In genomic region chr12:82567688-82568087, GRCh38 we compare ENCODE assay signal across 25 cellular contexts.
DNase-seq lines count a peak whose midpoint lies in the region; ATAC-seq, FAIRE-seq and TF ChIP-seq lines count a peak whose summit lies in the region.
"Had no signal": no experiment of that assay in that cellular context is flagged by ENCODE, and none has a peak within 500 bp of the region (broad histone marks: within the 10 kb centered on the region; RNA-seq: fewer than 3 reads in every experiment).

No MANE protein-coding gene starts in this region.

- H3K27me3 ChIP-seq in liver (ENCODE audit: control insufficient read depth in 4 of 4, insufficient read depth in 4 of 4, low read length in 3 of 4) (no peaks in the 10 kb centered on the region), HepG2 (ENCODE audit: control insufficient read depth in 1 of 2, insufficient read depth in 2 of 2, low read length in 2 of 2) (no peaks in the 10 kb centered on the region), right lobe of liver (no peaks in the 10 kb centered on the region)
- H3K27me3 ChIP-seq: BLaER1 had no signal

- no peak overlapping the region for H3K4me2 ChIP-seq in HepG2 (ENCODE audit: low read depth, low read length)
- H3K4me2 ChIP-seq: A549, BLaER1 had no signal

- no peak for DNase-seq in HepG2 (ENCODE audit: low spot score)
- DNase-seq in right lobe of liver = no peak
- DNase-seq in NCI-H1436 (lab: John Stamatoyannopoulos, UW) = no peak
- no peak for DNase-seq in AG20443 (ENCODE audit: low spot score)
- DNase-seq: BE2C; C1 segment of cervical spinal cord; CD4-positive, alpha-beta memory T cell; CD4-positive, CD25-positive, alpha-beta regulatory T cell; CD8-positive, alpha-beta memory T cell; COR-L47; DMS 273 treated with DMSO at 0.1 percent for 48 hours; DMS153; DMS53; DMS79; DND-41; EL; GDM1 had no signal

- H3K9ac ChIP-seq in liver (ENCODE audit: low read depth in 1 of 2, low read length in 2 of 2) (no peak overlapping the region), HepG2 (ENCODE audit: insufficient read depth, low read depth, low read length) (no peak overlapping the region)
- H3K9ac ChIP-seq: BLaER1 had no signal

- H2AFZ ChIP-seq in HepG2 (ENCODE audit: low read length) = no peak overlapping the region

- H3K36me3 ChIP-seq in liver (ENCODE audit: control insufficient read depth in 4 of 4, insufficient read depth in 3 of 4, low read depth in 1 of 4, low read length in 3 of 4) = no peaks in the 10 kb centered on the region
- no peaks in the 10 kb centered on the region for H3K36me3 ChIP-seq in HepG2 (replicated peaks in 1 of 2; ENCODE audit: control insufficient read depth in 1 of 2, insufficient read depth in 2 of 2, low read length in 2 of 2)
- no peaks in the 10 kb centered on the region for H3K36me3 ChIP-seq in right lobe of liver
- H3K36me3 ChIP-seq: BE2C, BLaER1 had no signal

- H3K4me3 ChIP-seq in liver (ENCODE audit: low read depth in 1 of 3, low read length in 3 of 3) (no peak overlapping the region), HepG2 (replicated peaks in 1 of 3; ENCODE audit: insufficient read depth in 1 of 3, low read depth in 2 of 3, low read length in 3 of 3) (no peak overlapping the region), right lobe of liver (peak overlapping the region in 1 of 3 donors; percentile 14)
- H3K4me3 ChIP-seq: A549, BLaER1, GM12878 had no signal

- ATAC-seq in HepG2 (no peak), right lobe of liver (peak; percentile 41 to 84 (median 68))
- ATAC-seq: A549, GM12878 had no signal

- TF ChIP-seq RAD21 in liver (IDR thresholded peaks at IDR 0.05) (no peak), HepG2 (CRISPR knock-in tag; IDR thresholded peaks at IDR 0.05) (no peak)

- no peaks in the 10 kb centered on the region for H4K20me1 ChIP-seq in HepG2 (ENCODE audit: insufficient read depth, low read length)
- H4K20me1 ChIP-seq: BLaER1 had no signal

- TF ChIP-seq EP300 in HepG2 (IDR thresholded peaks at IDR 0.05; ENCODE audit: low read depth in 2 of 2, low read length in 2 of 2) (no peak), HepG2 (CRISPR knock-in tag; IDR thresholded peaks at IDR 0.05; ENCODE audit: borderline replicate concordance) (no peak)

- in situ Hi-C loops in HepG2 (cut with HindIII; ENCODE audit: extremely low pct_ligation_motif_present, low pct_unique_long_range_greater_than_20kb) = no loop called here

- no peak for TF ChIP-seq POLR2A in HepG2 (IDR thresholded peaks at IDR 0.05; ENCODE audit: insufficient read depth in 1 of 2, low read depth in 2 of 2, low read length in 2 of 2)
- TF ChIP-seq POLR2A in right lobe of liver (IDR thresholded peaks at IDR 0.05) = no peak

- POLR2A ChIA-PET in HepG2 (lab: Yijun Ruan, JAX) = no interaction called here

- peaks cover 0 to 1% (median 0%) of the 10 kb centered on the region in 4 donors for H3K9me3 ChIP-seq in liver (ENCODE audit: control insufficient read depth in 4 of 4, low read length in 3 of 4)
- H3K9me3 ChIP-seq in HepG2 (ENCODE audit: low read length) = no peaks in the 10 kb centered on the region
- H3K9me3 ChIP-seq in right lobe of liver = no peaks in the 10 kb centered on the region
- H3K9me3 ChIP-seq: A549, BE2C, BLaER1 had no signal

- H3K4me1 ChIP-seq in liver (ENCODE audit: control insufficient read depth in 4 of 4, insufficient read depth in 4 of 4, low read length in 3 of 4) = peaks cover 6 to 24% (median 16%) of the 10 kb centered on the region in 4 donors
- H3K4me1 ChIP-seq in HepG2 (ENCODE audit: insufficient read depth, low read length) = no peaks in the 10 kb centered on the region
- peaks cover 0 to 35% (median 6%) of the 10 kb centered on the region in 4 donors for H3K4me1 ChIP-seq in right lobe of liver
- H3K4me1 ChIP-seq: A549, BE2C, BLaER1 had no signal

- H3K79me2 ChIP-seq in HepG2 (ENCODE audit: insufficient read depth, low read length) = no peaks in the 10 kb centered on the region

- H3K27ac ChIP-seq in liver (ENCODE audit: low read depth in 1 of 2, low read length in 2 of 2) (no peak overlapping the region), HepG2 (ENCODE audit: extremely low read length, insufficient read depth, low read length) (no peak overlapping the region), right lobe of liver (peak overlapping the region in 1 of 3 donors; percentile 21)
- H3K27ac ChIP-seq: 22Rv1, A549, BLaER1 had no signal

- CTCF ChIA-PET in HepG2 (lab: Yijun Ruan, JAX; ENCODE audit: low intra/inter-chr PET ratio, low total read pairs) = no interaction called here

- no TSS peak for BruUV-seq in HepG2 (replicated peaks; lab: Mats Ljungman, UMichigan)

- intact Hi-C loops in HepG2 (cut with micrococcal nuclease; ENCODE audit: unreplicated experiment) (no loop called here), right lobe of liver (cut with DNase I) (no loop called here)

- TF ChIP-seq CTCF in liver (IDR thresholded peaks at IDR 0.05; ENCODE audit: low read depth, low read length, missing input control) (no peak), HepG2 (CRISPR knock-in tag; IDR thresholded peaks at IDR 0.05) (no peak), right lobe of liver (IDR thresholded peaks at IDR 0.05) (no peak)

- FAIRE-seq in HepG2 (lab: Jason Lieb, UNC) = no peak
- FAIRE-seq: A549, GM12878, GM12892, GM18507, GM19239 had no signal

TF ChIP-seq in liver, 16 proteins besides CTCF, POLR2A, EP300 and RAD21:
- TF ChIP-seq FOXA2 (IDR thresholded peaks at IDR 0.05) = no peak
- no peak for TF ChIP-seq RXRA (IDR thresholded peaks at IDR 0.05)
- TF ChIP-seq HNF4A (conservative IDR thresholded peaks at IDR 0.05) = peak; percentile 63 to 72
- TF ChIP-seq SP1 (IDR thresholded peaks at IDR 0.05) = peak; percentile 33
TF ChIP-seq in liver: peak in this region for 2.

TF ChIP-seq in HepG2, 621 proteins besides CTCF, POLR2A, EP300 and RAD21 (continues in another document):
- TF ChIP-seq HMG20A (CRISPR knock-in tag; IDR thresholded peaks at IDR 0.05; ENCODE audit: borderline replicate concordance) = no peak
- TF ChIP-seq, protein P1, sequence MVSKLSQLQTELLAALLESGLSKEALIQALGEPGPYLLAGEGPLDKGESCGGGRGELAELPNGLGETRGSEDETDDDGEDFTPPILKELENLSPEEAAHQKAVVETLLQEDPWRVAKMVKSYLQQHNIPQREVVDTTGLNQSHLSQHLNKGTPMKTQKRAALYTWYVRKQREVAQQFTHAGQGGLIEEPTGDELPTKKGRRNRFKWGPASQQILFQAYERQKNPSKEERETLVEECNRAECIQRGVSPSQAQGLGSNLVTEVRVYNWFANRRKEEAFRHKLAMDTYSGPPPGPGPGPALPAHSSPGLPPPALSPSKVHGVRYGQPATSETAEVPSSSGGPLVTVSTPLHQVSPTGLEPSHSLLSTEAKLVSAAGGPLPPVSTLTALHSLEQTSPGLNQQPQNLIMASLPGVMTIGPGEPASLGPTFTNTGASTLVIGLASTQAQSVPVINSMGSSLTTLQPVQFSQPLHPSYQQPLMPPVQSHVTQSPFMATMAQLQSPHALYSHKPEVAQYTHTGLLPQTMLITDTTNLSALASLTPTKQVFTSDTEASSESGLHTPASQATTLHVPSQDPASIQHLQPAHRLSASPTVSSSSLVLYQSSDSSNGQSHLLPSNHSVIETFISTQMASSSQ (IDR thresholded peaks at IDR 0.05; ENCODE audit: low read depth) = no peak
- TF ChIP-seq, protein P1 (CRISPR knock-in tag; IDR thresholded peaks at IDR 0.05; ENCODE audit: borderline replicate concordance) = no peak
- TF ChIP-seq ZNF136 (CRISPR knock-in tag; IDR thresholded peaks at IDR 0.05; ENCODE audit: low read depth) = no peak
- TF ChIP-seq ZNF30 (CRISPR knock-in tag; IDR thresholded peaks at IDR 0.05) = no peak
- no peak for TF ChIP-seq CEBPG (CRISPR knock-in tag; IDR thresholded peaks at IDR 0.05)
- TF ChIP-seq ATF1 (CRISPR knock-in tag; IDR thresholded peaks at IDR 0.05) = no peak
